In genomic region chr1:219312967-219313366, GRCh38 we compare ENCODE assay signal across 18 cellular contexts.
A peak's percentile ranks its signal among the peaks of the same experiment; 100 is the strongest.
DNase-seq lines count a peak whose midpoint lies in the region; ATAC-seq and TF ChIP-seq lines count a peak whose summit lies in the region.
"Had no signal": no experiment of that assay in that cellular context is flagged by ENCODE, and none has a peak within 500 bp of the region (broad histone marks: within the 10 kb centered on the region; RNA-seq: fewer than 3 reads in every experiment).

No MANE protein-coding gene starts in this region.

- peaks cover 4% of the 10 kb centered on the region; the same call in 1 of the 2 replicates for H3K4me1 ChIP-seq in IMR-90 (ENCODE audit: control insufficient read depth, insufficient read depth, low read length)
- H3K4me1 ChIP-seq in mesenchymal stem cell (ENCODE audit: control insufficient read depth, insufficient read depth, low read depth, low read length) = peaks cover 1% of the 10 kb centered on the region
- H3K4me1 ChIP-seq: stomach had no signal

- WGBS in IMR-90 (ENCODE audit: extremely low coverage in 2 of 2, insufficient read length in 1 of 2), 2 experiments = no CpG with 5 or more reads among the region's 3 CpGs
- 0% methylated on average over 1 of the region's 3 CpGs for WGBS in mesenchymal stem cell

- H4K20me1 ChIP-seq in IMR-90 (ENCODE audit: insufficient read depth, low read length) = no peaks in the 10 kb centered on the region

- intact Hi-C loops in IMR-90 (cut with micrococcal nuclease) (loop anchor here (10.0 kb wide), 2 partner anchors 502 to 968 kb away; partner anchors contain the start of gene TGFB2), CD14-positive monocyte (cut with micrococcal nuclease) (no loop called here)

- H2BK12ac ChIP-seq in mesenchymal stem cell (ENCODE audit: low read length in 2 of 2) = no peak overlapping the region

- TF ChIP-seq CTCF in IMR-90 (conservative IDR thresholded peaks at IDR 0.05; ENCODE audit: low read depth, low read length) (no peak), choroid plexus epithelial cell (conservative IDR thresholded peaks at IDR 0.05; ENCODE audit: low read depth, low read length) (no peak), CD14-positive monocyte (IDR thresholded peaks at IDR 0.05) (no peak)

- no peak for TF ChIP-seq POLR2A in IMR-90 (IDR thresholded peaks at IDR 0.05; ENCODE audit: low read depth, low read length)

- H3K56ac ChIP-seq in IMR-90 (ENCODE audit: extremely low read depth, insufficient read depth, low read length) = no peak overlapping the region

- H3K9me3 ChIP-seq in IMR-90 (ENCODE audit: control insufficient read depth, insufficient read depth, low read length) (peaks cover 2% of the 10 kb centered on the region; the same call in 1 of the 2 replicates), mesenchymal stem cell (ENCODE audit: control insufficient read depth, low read length) (peaks cover 37% of the 10 kb centered on the region)

- ATAC-seq in IMR-90 (ENCODE audit: low read depth) = peak; percentile 96
- ATAC-seq in GM18520 (IDR thresholded peaks at IDR 0.05; ENCODE audit: unreplicated experiment) = no peak
- ATAC-seq in GM21737 (IDR thresholded peaks at IDR 0.05; ENCODE audit: unreplicated experiment) = no peak
- ATAC-seq: activated naive CD8-positive, alpha-beta T cell treated with anti-CD3 and anti-CD28 coated beads, Interleukin-2, amount 50 U/mL, for 24 hours; activated T-cell treated with anti-CD3 and anti-CD28 coated beads, Interleukin-2, amount 50 U/mL, for 4 hours had no signal

- TF ChIP-seq RAD21 in IMR-90 (IDR thresholded peaks at IDR 0.05; ENCODE audit: low read length) = no peak

- H3K23ac ChIP-seq in IMR-90 (ENCODE audit: low read depth, low read length) = no peak overlapping the region
- no peak overlapping the region for H3K23ac ChIP-seq in mesenchymal stem cell (ENCODE audit: low read length in 2 of 2)

- H3K14ac ChIP-seq in IMR-90 (replicated peaks; ENCODE audit: low read depth, low read length) (no peak overlapping the region), mesenchymal stem cell (ENCODE audit: low read length in 2 of 2) (no peak overlapping the region)

- no peak overlapping the region for H4K5ac ChIP-seq in IMR-90 (ENCODE audit: low read depth, low read length)

- H3K18ac ChIP-seq in IMR-90 (ENCODE audit: low read depth, low read length) (no peak overlapping the region), mesenchymal stem cell (ENCODE audit: low read depth in 1 of 2, low read length in 2 of 2) (no peak overlapping the region)

- H3K9ac ChIP-seq in IMR-90 (ENCODE audit: low read depth, low read length) (no peak overlapping the region), mesenchymal stem cell (ENCODE audit: low read length) (peak overlapping the region; percentile 85)

- dilution Hi-C loops in IMR-90 (cut with HindIII; ENCODE audit: low sequenced_read_pairs, unreplicated experiment) = no loop called here

- no TSS peak for BruUV-seq in IMR-90 (replicated peaks; lab: Mats Ljungman, UMichigan)

- H3K36me3 Mint-ChIP-seq in CD14-positive monocyte = no peaks in the 10 kb centered on the region

- H3K9me3 Mint-ChIP-seq in CD14-positive monocyte = peaks cover 2 to 20% (median 8%) of the 10 kb centered on the region in 7 donors

- no peaks in the 10 kb centered on the region for H3K4me1 Mint-ChIP-seq in CD14-positive monocyte
- H3K4me1 Mint-ChIP-seq: activated CD4-positive, alpha-beta T cell treated with anti-CD3 and anti-CD28 coated beads, Interleukin-2, amount 10 ng/mL, durations not matched to agents 24 days and 14 days; activated naive CD8-positive, alpha-beta T cell treated with anti-CD3 and anti-CD28 coated beads, Interleukin-2, amount 50 U/mL, for 24 hours; nephron had no signal

- no peaks in the 10 kb centered on the region for H3K9me1 ChIP-seq in IMR-90 (ENCODE audit: insufficient read depth, low read length)

- H2BK120ac ChIP-seq in IMR-90 (ENCODE audit: low read depth, low read length) (no peak overlapping the region), mesenchymal stem cell (ENCODE audit: low read depth, low read length) (no peak overlapping the region)

- H3K27me3 ChIP-seq in IMR-90 (ENCODE audit: control insufficient read depth, insufficient read depth, low read length) (no peaks in the 10 kb centered on the region), mesenchymal stem cell (ENCODE audit: control insufficient read depth in 1 of 2, insufficient read depth in 1 of 2, low read length in 2 of 2) (no peaks in the 10 kb centered on the region)
- H3K27me3 ChIP-seq: stomach had no signal

- peaks cover 0 to 1% (median 0%) of the 10 kb centered on the region in 3 donors for H3K27me3 Mint-ChIP-seq in CD14-positive monocyte (ENCODE audit: low read depth in 3 of 3)
- H3K27me3 Mint-ChIP-seq: activated CD4-positive, alpha-beta T cell treated with anti-CD3 and anti-CD28 coated beads, Interleukin-2, amount 10 ng/mL, durations not matched to agents 24 days and 14 days; activated naive CD8-positive, alpha-beta T cell treated with anti-CD3 and anti-CD28 coated beads, Interleukin-2, amount 50 U/mL, for 24 hours had no signal

- H2AFZ ChIP-seq in IMR-90 (replicated peaks; ENCODE audit: low read length, poor library complexity) = no peak overlapping the region
- H2AFZ ChIP-seq in mesenchymal stem cell (ENCODE audit: low read depth, low read length) = no peak overlapping the region

- H4K91ac ChIP-seq in IMR-90 (ENCODE audit: insufficient read depth, low read depth, low read length) (no peak overlapping the region), mesenchymal stem cell (ENCODE audit: low read length) (no peak overlapping the region)

- H3K27ac Mint-ChIP-seq in CD14-positive monocyte = no peak overlapping the region
- H3K27ac Mint-ChIP-seq: activated CD4-positive, alpha-beta T cell treated with anti-CD3 and anti-CD28 coated beads, Interleukin-2, amount 10 ng/mL, durations not matched to agents 24 days and 14 days; activated naive CD8-positive, alpha-beta T cell treated with anti-CD3 and anti-CD28 coated beads, Interleukin-2, amount 50 U/mL, for 24 hours; H9; nephron had no signal

- H3K4ac ChIP-seq in IMR-90 (ENCODE audit: low read depth, low read length) = no peak overlapping the region
- H3K4ac ChIP-seq in mesenchymal stem cell (ENCODE audit: low read depth in 1 of 2, low read length in 2 of 2) = no peak overlapping the region

- H3K4me2 ChIP-seq in IMR-90 (ENCODE audit: low read depth, low read length) (no peak overlapping the region; the same call in 1 of the 2 replicates), mesenchymal stem cell (ENCODE audit: low read length, poor library complexity, severe bottlenecking) (no peak overlapping the region)

- no peak overlapping the region for H2BK15ac ChIP-seq in IMR-90 (ENCODE audit: low read depth, low read length)
- no peak overlapping the region for H2BK15ac ChIP-seq in mesenchymal stem cell (ENCODE audit: low read depth, poor library complexity, severe bottlenecking)

- no peak overlapping the region for H2AK9ac ChIP-seq in IMR-90 (replicated peaks; ENCODE audit: low read depth, low read length, poor library complexity)

- peak overlapping the region; percentile 63 for H2BK5ac ChIP-seq in IMR-90 (ENCODE audit: low read depth, low read length, poor library complexity, severe bottlenecking)
- H2BK5ac ChIP-seq in mesenchymal stem cell (ENCODE audit: low read depth, low read length, poor library complexity, severe bottlenecking) = no peak overlapping the region

- CTCF ChIA-PET in IMR-90 (lab: Yijun Ruan, JAX) = no interaction called here

- H3K4me3 ChIP-seq in IMR-90 (ENCODE audit: insufficient read depth, low read depth, low read length) (no peak overlapping the region), choroid plexus epithelial cell (ENCODE audit: low read depth, low read length) (no peak overlapping the region), mesenchymal stem cell (ENCODE audit: insufficient read depth in 1 of 2, low read depth in 1 of 2, low read length in 2 of 2) (peak overlapping the region in 1 of 2 experiments; percentile 19)
- H3K4me3 ChIP-seq: stomach had no signal

- H2BK20ac ChIP-seq in IMR-90 (ENCODE audit: low read depth, low read length) = no peak overlapping the region

- no peaks in the 10 kb centered on the region for H3K79me1 ChIP-seq in IMR-90 (ENCODE audit: low read depth in 1 of 2, low read length in 2 of 2)
- no peaks in the 10 kb centered on the region for H3K79me1 ChIP-seq in mesenchymal stem cell (replicated peaks; ENCODE audit: low read length, poor library complexity, severe bottlenecking)

- POLR2A ChIA-PET in IMR-90 (lab: Charles Lee; ENCODE audit: unreplicated experiment) = no interaction called here

- H4K8ac ChIP-seq in IMR-90 (ENCODE audit: low read depth in 2 of 2, low read length in 2 of 2) = no peak overlapping the region
- H4K8ac ChIP-seq in mesenchymal stem cell (ENCODE audit: low read length) = no peak overlapping the region

- in situ Hi-C loops in IMR-90 (cut with MboI; ENCODE audit: low sequenced_read_pairs) = no loop called here

- H3K36me3 ChIP-seq in IMR-90 (ENCODE audit: control insufficient read depth, insufficient read depth, low read length) (no peaks in the 10 kb centered on the region), mesenchymal stem cell (ENCODE audit: control insufficient read depth in 1 of 2, insufficient read depth in 2 of 2, low read depth in 1 of 2, low read length in 2 of 2) (peaks cover 0 to 5% of the 10 kb centered on the region in 2 experiments)

- no peak overlapping the region for H3K4me3 Mint-ChIP-seq in CD14-positive monocyte
- H3K4me3 Mint-ChIP-seq: activated CD4-positive, alpha-beta T cell treated with anti-CD3 and anti-CD28 coated beads, Interleukin-2, amount 10 ng/mL, durations not matched to agents 24 days and 14 days; activated naive CD8-positive, alpha-beta T cell treated with anti-CD3 and anti-CD28 coated beads, Interleukin-2, amount 50 U/mL, for 24 hours; activated T-cell treated with anti-CD3 and anti-CD28 coated beads, Interleukin-2, amount 50 U/mL, for 4 hours; H9; nephron had no signal

- H2AK5ac ChIP-seq in IMR-90 (ENCODE audit: low read depth, low read length) = no peak overlapping the region
- H2AK5ac ChIP-seq in mesenchymal stem cell (ENCODE audit: low read length, severe bottlenecking) = no peak overlapping the region

- DNase-seq in DMS53 (lab: John Stamatoyannopoulos, UW) (peak; percentile 90), IMR-90 (peak; percentile 92), choroid plexus epithelial cell (ENCODE audit: low read depth) (peak; percentile 81), mesenchymal stem cell (peak; percentile 76), CD14-positive monocyte (ENCODE audit: low spot score) (no peak), NCI-H524 treated with DMSO at 0.1 percent for 48 hours (lab: John Stamatoyannopoulos, UW) (no peak)
- DNase-seq: activated CD4-positive, alpha-beta T cell treated with anti-CD3 and anti-CD28 coated beads, Interleukin-2, amount 10 ng/mL, durations not matched to agents 24 days and 14 days; activated naive CD8-positive, alpha-beta T cell treated with anti-CD3 and anti-CD28 coated beads, Interleukin-2, amount 50 U/mL, for 24 hours; activated T-cell treated with anti-CD3 and anti-CD28 coated beads, Interleukin-2, amount 50 U/mL, for 4 hours; H9; NCI-H1436; NCI-H510A; OCI-M1; stomach; T-helper 2 cell had no signal

- H3K27ac ChIP-seq in IMR-90 (ENCODE audit: insufficient read depth, low read length) (no peak overlapping the region; the same call in 1 of the 2 replicates), mesenchymal stem cell (ENCODE audit: low read length, poor library complexity, severe bottlenecking) (no peak overlapping the region)
- H3K27ac ChIP-seq: stomach had no signal

TF ChIP-seq in IMR-90, 13 proteins besides CTCF, POLR2A, EP300 and RAD21 (continues in another document):
- no peak for TF ChIP-seq MAZ (IDR thresholded peaks at IDR 0.05; ENCODE audit: borderline replicate concordance, low read depth, low read length)

Comparison
In these comparisons a context has a peak if more than half of its experiments do, and no peak if none do; other contexts are left out.
1. DNase-seq: peak in DMS53 (single experiment), IMR-90 (single experiment), choroid plexus epithelial cell (single experiment) and mesenchymal stem cell (single experiment); none in CD14-positive monocyte (single experiment) and NCI-H524 treated with DMSO at 0.1 percent for 48 hours (single experiment).